In the genomic region with DNA sequence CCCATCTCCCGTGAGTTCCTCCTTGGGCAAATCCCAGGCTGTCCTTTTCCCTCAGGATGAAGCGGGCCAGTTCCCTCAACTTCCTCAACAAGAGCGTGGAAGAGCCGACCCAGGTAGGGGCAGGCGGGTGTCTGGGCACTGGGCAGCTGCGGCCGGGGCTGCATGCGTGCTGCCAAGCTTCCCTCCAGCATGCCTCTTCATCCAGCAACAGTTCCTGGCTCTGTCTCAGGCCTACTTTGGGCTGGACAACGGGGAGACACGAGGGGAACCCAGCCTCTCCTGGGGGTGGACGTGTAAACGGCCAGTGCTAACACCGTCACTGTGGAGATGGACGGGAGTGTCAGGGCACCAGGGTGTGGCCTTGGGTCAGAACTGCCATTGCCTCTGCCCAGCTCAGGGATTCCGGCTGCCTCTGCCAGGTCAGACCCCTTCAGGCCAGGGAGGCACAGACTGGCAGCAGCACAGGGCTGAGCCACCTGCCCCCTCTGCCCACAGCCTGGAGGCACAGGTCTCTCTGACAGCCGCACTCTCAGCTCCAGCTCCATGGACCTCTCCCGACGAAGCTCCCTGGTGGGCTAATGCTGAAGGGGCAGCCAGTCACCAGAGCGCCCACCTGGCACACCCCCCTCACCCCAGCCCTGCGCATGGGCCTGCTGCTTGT, we compare ENCODE assay signal across 8 cellular contexts. TPM values are rescaled to one million over a fixed set of nuclear protein-coding genes. Genes with fewer than 3 reads are reported as not detected.
DNase-seq lines count a peak whose midpoint lies in the region; ATAC-seq and TF ChIP-seq lines count a peak whose summit lies in the region.

No MANE protein-coding gene starts in this region.

- peak overlapping the region; percentile 73 for H3K23ac ChIP-seq in neuronal stem cell (ENCODE audit: low read depth, low read length, poor library complexity)

- H2BK15ac ChIP-seq in neuronal stem cell (ENCODE audit: low read length), result peak overlapping the region; percentile 83

- DNase-seq in BJ (ENCODE audit: low read depth) (no peak), NT2/D1 (ENCODE audit: low read depth, low spot score) (no peak), neuronal stem cell (ENCODE audit: low spot score) (no peak), HAP-1 (ENCODE audit: low spot score in 2 of 2) (no peak), H4 (ENCODE audit: low spot score) (no peak)

- no peak overlapping the region for H3K4ac ChIP-seq in neuronal stem cell (ENCODE audit: low read length)

- no peak for TF ChIP-seq CTCF in BJ (IDR thresholded peaks at IDR 0.05; ENCODE audit: insufficient read depth, low read depth, low read length)

- peaks cover 13% of the 10 kb centered on the region for H3K4me1 ChIP-seq in NT2/D1 (ENCODE audit: insufficient read depth, insufficient read length)
- no peaks in the 10 kb centered on the region for H3K4me1 ChIP-seq in ectodermal cell (ENCODE audit: control insufficient read depth, insufficient read depth, low read length)
- peaks cover 6% of the 10 kb centered on the region in 2 donors for H3K4me1 ChIP-seq in neuronal stem cell (ENCODE audit: control insufficient read depth in 2 of 2, insufficient read depth in 1 of 2, low read depth in 1 of 2, low read length in 2 of 2)
- H3K4me1 ChIP-seq in HAP-1, result peaks cover 8% of the 10 kb centered on the region

- H4K91ac ChIP-seq in neuronal stem cell (ENCODE audit: low read depth, low read length, poor library complexity), result no peak overlapping the region

- peak overlapping the region; percentile 47 for H2AK5ac ChIP-seq in neuronal stem cell (ENCODE audit: low read depth, low read length)

- POLR2A ChIA-PET in BJ (lab: Charles Lee), result interaction anchor here (0.6 kb wide), 3 partner anchors 23 to 355 kb away, joined by 3 read pairs; partner anchors contain the start of gene YIF1A

- ATAC-seq in HG02840 (IDR thresholded peaks at IDR 0.05; ENCODE audit: low FRiP score, unreplicated experiment), result no peak
- no peak for ATAC-seq in HG03095 (IDR thresholded peaks at IDR 0.05; ENCODE audit: unreplicated experiment)

- H2BK5ac ChIP-seq in neuronal stem cell (ENCODE audit: low read length), result no peak overlapping the region

- H3K27me3 ChIP-seq in BJ (ENCODE audit: control insufficient read depth, insufficient read depth, low read length), result no peaks in the 10 kb centered on the region
- H3K27me3 ChIP-seq in NT2/D1 (ENCODE audit: insufficient read depth, insufficient read length), result no peaks in the 10 kb centered on the region
- no peaks in the 10 kb centered on the region for H3K27me3 ChIP-seq in ectodermal cell (ENCODE audit: control insufficient read depth, insufficient read depth, low read length, poor library complexity, severe bottlenecking)
- H3K27me3 ChIP-seq in neuronal stem cell (ENCODE audit: control insufficient read depth in 3 of 3, insufficient read depth in 3 of 3, low read depth in 1 of 3, low read length in 3 of 3), result no peaks in the 10 kb centered on the region
- no peaks in the 10 kb centered on the region for H3K27me3 ChIP-seq in HAP-1 (ENCODE audit: low read depth)

- H2BK12ac ChIP-seq in neuronal stem cell (ENCODE audit: low read length), result peak overlapping the region; percentile 1

- H3K14ac ChIP-seq in neuronal stem cell (ENCODE audit: low read length), result peak overlapping the region; percentile 14

- peak overlapping the region; percentile 65 for H4K8ac ChIP-seq in neuronal stem cell (ENCODE audit: low read depth, low read length)

- H3K36me3 ChIP-seq in BJ (ENCODE audit: control insufficient read depth, insufficient read depth, low read length), result peaks cover 33% of the 10 kb centered on the region
- H3K36me3 ChIP-seq in NT2/D1 (ENCODE audit: insufficient read depth, insufficient read length, low read length), result peaks cover 69% of the 10 kb centered on the region
- H3K36me3 ChIP-seq in ectodermal cell (ENCODE audit: control insufficient read depth, insufficient read depth, low read length), result peaks cover 24% of the 10 kb centered on the region
- H3K36me3 ChIP-seq in neuronal stem cell (replicated peaks in 1 of 2; ENCODE audit: control insufficient read depth in 2 of 2, insufficient read depth in 2 of 2, low read length in 2 of 2), result peaks cover 51 to 64% of the 10 kb centered on the region in 2 donors
- H3K36me3 ChIP-seq in HAP-1 (replicated peaks), result peaks cover 42% of the 10 kb centered on the region

- H3K4me3 ChIP-seq in BJ (ENCODE audit: low read depth, low read length) (peak overlapping the region; percentile 92; the same call in 1 of the 2 replicates), NT2/D1 (ENCODE audit: insufficient read length, low read depth) (peak overlapping the region; percentile 39), ectodermal cell (ENCODE audit: insufficient read depth, low read depth, low read length) (peak overlapping the region; percentile 98), neuronal stem cell (ENCODE audit: low read length in 2 of 2) (peak overlapping the region; percentile 12 to 87), HAP-1 (no peak overlapping the region; the same call in 1 of the 2 replicates)

- peak overlapping the region; percentile 48 for H3K18ac ChIP-seq in neuronal stem cell (ENCODE audit: low read length)

- H3K79me1 ChIP-seq in neuronal stem cell (ENCODE audit: low read depth, low read length), result peaks cover 11% of the 10 kb centered on the region

- H3K9ac ChIP-seq in NT2/D1 (ENCODE audit: insufficient read length, low read depth) (peak overlapping the region; percentile 61), neuronal stem cell (ENCODE audit: low read depth, low read length, poor library complexity) (peak overlapping the region; percentile 64)

- H3K4me2 ChIP-seq in neuronal stem cell (ENCODE audit: insufficient read depth, low read length, poor library complexity, severe bottlenecking), result no peak overlapping the region

- 92 to 94% methylated on average over 20 of the region's 20 CpGs for WGBS in ectodermal cell, 2 experiments
- no CpG with 5 or more reads among the region's 20 CpGs for WGBS in neuronal stem cell (ENCODE audit: extremely low coverage in 2 of 2, insufficient read length in 2 of 2, insufficient replicate concordance in 1 of 2), 2 donors

- H2AFZ ChIP-seq in neuronal stem cell (ENCODE audit: low read length), result no peak overlapping the region

- H2BK120ac ChIP-seq in neuronal stem cell (ENCODE audit: low read depth, low read length), result no peak overlapping the region

- H3K9me3 ChIP-seq in NT2/D1 (ENCODE audit: insufficient read depth, low read length) (no peaks in the 10 kb centered on the region), ectodermal cell (ENCODE audit: control insufficient read depth, low read length) (no peaks in the 10 kb centered on the region), neuronal stem cell (replicated peaks in 1 of 2; ENCODE audit: control insufficient read depth in 2 of 2, insufficient read depth in 1 of 2, low read depth in 1 of 2, low read length in 2 of 2) (no peaks in the 10 kb centered on the region), HAP-1 (no peaks in the 10 kb centered on the region)

- no peak overlapping the region for H3K27ac ChIP-seq in ectodermal cell (ENCODE audit: insufficient read depth, low read depth, low read length, poor library complexity, severe bottlenecking)
- no peak overlapping the region for H3K27ac ChIP-seq in neuronal stem cell (replicated peaks; ENCODE audit: low read length)

- CTCF ChIA-PET in BJ (lab: Yijun Ruan, JAX), result interaction anchor here (0.6 to 8.7 kb wide), 4 partner anchors 15 to 575 kb away, joined by 3 to 60 read pairs (median 3); no protein-coding TSS in a partner anchor

- in situ Hi-C loops in HAP-1 (cut with MboI; ENCODE audit: low sequenced_read_pairs), result no loop called here

RNA-seq across cellular contexts. Expression of gene RAB1B, which starts 1.9 kb away (rescaled TPM):
- polyA plus RNA-seq in BJ (2011; rRNA removed), result 170 and 251 TPM in 2 replicates
- polyA minus RNA-seq in BJ (2011; rRNA and poly(A)+ RNA removed), result 138 and 203 TPM in 2 replicates
- 123 TPM for polyA plus RNA-seq in ectodermal cell (2013, experiment 1 of 4)
- polyA plus RNA-seq in ectodermal cell (2013, experiment 2 of 4), result 123 TPM
- polyA plus RNA-seq in ectodermal cell (2013, experiment 3 of 4), result 104 TPM
- 116 TPM for polyA plus RNA-seq in ectodermal cell (2013, experiment 4 of 4)
- polyA plus RNA-seq in neuronal stem cell (2013, experiment 1 of 2), result 109 TPM
- 106 TPM for polyA plus RNA-seq in neuronal stem cell (2013, experiment 2 of 2)
- total RNA-seq in H4 (2014; rRNA removed; shearing (Covaris generic)), result 98.6 and 111 TPM in 2 replicates

RNA-seq across cellular contexts. Expression of gene KLC2, which starts 9.0 kb away (rescaled TPM):
- polyA plus RNA-seq in BJ (2011; rRNA removed), result 9.8 and 16.3 TPM in 2 replicates
- polyA minus RNA-seq in BJ (2011; rRNA and poly(A)+ RNA removed), result 25.3 and 29.6 TPM in 2 replicates
- polyA plus RNA-seq in ectodermal cell (2013, experiment 1 of 4), result 58.2 TPM
- polyA plus RNA-seq in ectodermal cell (2013, experiment 2 of 4), result 64.4 TPM
- 55.0 TPM for polyA plus RNA-seq in ectodermal cell (2013, experiment 3 of 4)
- 50.5 TPM for polyA plus RNA-seq in ectodermal cell (2013, experiment 4 of 4)
- polyA plus RNA-seq in neuronal stem cell (2013, experiment 1 of 2), result 47.2 TPM
- polyA plus RNA-seq in neuronal stem cell (2013, experiment 2 of 2), result 45.3 TPM
- 9.0 and 15.1 TPM in 2 replicates for total RNA-seq in H4 (2014; rRNA removed; shearing (Covaris generic))

RNA-seq across cellular contexts. Expression of gene CNIH2, which starts 11.5 kb away (rescaled TPM):
- 0.75 and 1.2 TPM in 2 replicates for polyA plus RNA-seq in BJ (2011; rRNA removed)
- 0.15 and 0.38 TPM in 2 replicates for polyA minus RNA-seq in BJ (2011; rRNA and poly(A)+ RNA removed)
- 43.9 TPM for polyA plus RNA-seq in ectodermal cell (2013, experiment 1 of 4)
- 33.4 TPM for polyA plus RNA-seq in ectodermal cell (2013, experiment 2 of 4)
- 39.5 TPM for polyA plus RNA-seq in ectodermal cell (2013, experiment 3 of 4)
- 41.3 TPM for polyA plus RNA-seq in ectodermal cell (2013, experiment 4 of 4)
- 24.3 TPM for polyA plus RNA-seq in neuronal stem cell (2013, experiment 1 of 2)
- 24.3 TPM for polyA plus RNA-seq in neuronal stem cell (2013, experiment 2 of 2)
- 8.4 and 10.8 TPM in 2 replicates for total RNA-seq in H4 (2014; rRNA removed; shearing (Covaris generic))

RNA-seq across cellular contexts. Expression of gene YIF1A, which starts 22.4 kb away (rescaled TPM):
- 151 and 228 TPM in 2 replicates for polyA plus RNA-seq in BJ (2011; rRNA removed)
- polyA minus RNA-seq in BJ (2011; rRNA and poly(A)+ RNA removed), result 169 and 259 TPM in 2 replicates
- polyA plus RNA-seq in ectodermal cell (2013, experiment 1 of 4), result 30.8 TPM
- 33.2 TPM for polyA plus RNA-seq in ectodermal cell (2013, experiment 2 of 4)
- 35.0 TPM for polyA plus RNA-seq in ectodermal cell (2013, experiment 3 of 4)
- polyA plus RNA-seq in ectodermal cell (2013, experiment 4 of 4), result 34.7 TPM
- 75.4 TPM for polyA plus RNA-seq in neuronal stem cell (2013, experiment 1 of 2)
- polyA plus RNA-seq in neuronal stem cell (2013, experiment 2 of 2), result 75.5 TPM
- total RNA-seq in H4 (2014; rRNA removed; shearing (Covaris generic)), result 114 and 120 TPM in 2 replicates

RNA-seq across cellular contexts. Expression of gene TMEM151A, which starts 25.2 kb away (rescaled TPM):
- 0.15 TPM in 1 of 2 replicates, not detected in the other for polyA plus RNA-seq in BJ (2011; rRNA removed)
- polyA minus RNA-seq in BJ (2011; rRNA and poly(A)+ RNA removed), result 0.14 and 0.26 TPM in 2 replicates
- polyA plus RNA-seq in ectodermal cell (2013, experiment 1 of 4), result not detected
- polyA plus RNA-seq in ectodermal cell (2013, experiment 2 of 4), result 0.07 TPM
- polyA plus RNA-seq in ectodermal cell (2013, experiment 3 of 4), result 0.21 TPM
- 0.12 TPM for polyA plus RNA-seq in ectodermal cell (2013, experiment 4 of 4)
- polyA plus RNA-seq in neuronal stem cell (2013, experiment 1 of 2), result 0.15 TPM
- polyA plus RNA-seq in neuronal stem cell (2013, experiment 2 of 2), result 0.17 TPM
- 0.08 and 0.10 TPM in 2 replicates for total RNA-seq in H4 (2014; rRNA removed; shearing (Covaris generic))
